12 cellular contexts compared by ENCODE assay signal in genomic region chr3:120052685-120053084, GRCh38. TPM values are rescaled to one million over a fixed set of nuclear protein-coding genes. Genes with fewer than 3 reads are reported as not detected.
A peak's percentile ranks its signal among the peaks of the same experiment; 100 is the strongest.
DNase-seq lines count a peak whose midpoint lies in the region; ATAC-seq and TF ChIP-seq lines count a peak whose summit lies in the region.
"Had no signal": no experiment of that assay in that cellular context is flagged by ENCODE, and none has a peak within 500 bp of the region (broad histone marks: within the 10 kb centered on the region; RNA-seq: fewer than 3 reads in every experiment).

No MANE protein-coding gene starts in this region.

- peaks cover 5 to 25% of the 10 kb centered on the region in 2 donors for H3K9me3 Mint-ChIP-seq in activated naive CD4-positive, alpha-beta T cell treated with anti-CD3 and anti-CD28 coated beads, Interleukin-2, amount 50 U/mL, for 72 hours
- peaks cover 11% of the 10 kb centered on the region for H3K9me3 Mint-ChIP-seq in activated naive CD4-positive, alpha-beta T cell treated with anti-CD3 and anti-CD28 coated beads for 36 hours
- H3K9me3 Mint-ChIP-seq in activated T-helper 17 cell treated with anti-CD3 and anti-CD28 coated beads, Interleukin-2, amount 50 U/mL, for 72 hours = peaks cover 11% of the 10 kb centered on the region

- DNase-seq in activated naive CD4-positive, alpha-beta T cell treated with anti-CD3 and anti-CD28 coated beads, Interleukin-2, amount 50 U/mL, for 72 hours (ENCODE audit: low spot score in 2 of 2) = no peak
- no peak for DNase-seq in activated naive CD4-positive, alpha-beta T cell treated with anti-CD3 and anti-CD28 coated beads for 36 hours
- DNase-seq in ecto neural progenitor cell (ENCODE audit: low spot score) (no peak), NCI-H2196 (lab: John Stamatoyannopoulos, UW; ENCODE audit: unreplicated experiment) (no peak), foreskin fibroblast (no peak), hepatic stellate cell (ENCODE audit: low spot score) (no peak)
- DNase-seq: AML-193, NCI-H2107, Peyer's patch had no signal

- peaks cover 18 to 52% of the 10 kb centered on the region in 2 donors for H3K36me3 Mint-ChIP-seq in activated naive CD4-positive, alpha-beta T cell treated with anti-CD3 and anti-CD28 coated beads, Interleukin-2, amount 50 U/mL, for 72 hours
- peaks cover 23% of the 10 kb centered on the region for H3K36me3 Mint-ChIP-seq in activated naive CD4-positive, alpha-beta T cell treated with anti-CD3 and anti-CD28 coated beads for 36 hours (ENCODE audit: low read depth)
- peaks cover 6% of the 10 kb centered on the region for H3K36me3 Mint-ChIP-seq in activated T-helper 17 cell treated with anti-CD3 and anti-CD28 coated beads, Interleukin-2, amount 50 U/mL, for 72 hours (ENCODE audit: low read depth)

- H3K27ac Mint-ChIP-seq in activated naive CD4-positive, alpha-beta T cell treated with anti-CD3 and anti-CD28 coated beads, Interleukin-2, amount 50 U/mL, for 72 hours = peak overlapping the region; percentile 24 to 61
- H3K27ac Mint-ChIP-seq in activated naive CD4-positive, alpha-beta T cell treated with anti-CD3 and anti-CD28 coated beads for 36 hours = no peak overlapping the region
- peak overlapping the region; percentile 59 for H3K27ac Mint-ChIP-seq in activated T-helper 17 cell treated with anti-CD3 and anti-CD28 coated beads, Interleukin-2, amount 50 U/mL, for 72 hours

- TF ChIP-seq CTCF in foreskin fibroblast (IDR thresholded peaks at IDR 0.05; ENCODE audit: low read depth, low read length) = no peak

- H3K4me1 Mint-ChIP-seq in activated naive CD4-positive, alpha-beta T cell treated with anti-CD3 and anti-CD28 coated beads for 36 hours (ENCODE audit: low read depth) = peaks cover 63% of the 10 kb centered on the region
- H3K4me1 Mint-ChIP-seq in activated T-helper 17 cell treated with anti-CD3 and anti-CD28 coated beads, Interleukin-2, amount 50 U/mL, for 72 hours = peaks cover 49% of the 10 kb centered on the region

- no peaks in the 10 kb centered on the region for H3K27me3 Mint-ChIP-seq in activated naive CD4-positive, alpha-beta T cell treated with anti-CD3 and anti-CD28 coated beads for 36 hours (ENCODE audit: low read depth)
- no peaks in the 10 kb centered on the region for H3K27me3 Mint-ChIP-seq in activated T-helper 17 cell treated with anti-CD3 and anti-CD28 coated beads, Interleukin-2, amount 50 U/mL, for 72 hours

- CTCF ChIA-PET in activated naive CD4-positive, alpha-beta T cell treated with anti-CD3 and anti-CD28 coated beads for 36 hours (lab: Charles Lee) = interaction anchor here (0.6 to 1.2 kb wide), 4 partner anchors 14 to 236 kb away, joined by 4 to 5 read pairs (median 4); no protein-coding TSS in a partner anchor

- intact Hi-C loops in activated naive CD4-positive, alpha-beta T cell treated with anti-CD3 and anti-CD28 coated beads for 36 hours (cut with micrococcal nuclease) = loop anchor here (1.0 kb wide), 1 partner anchor 37 kb away; no protein-coding TSS in a partner anchor

- H3K4me3 Mint-ChIP-seq in activated naive CD4-positive, alpha-beta T cell treated with anti-CD3 and anti-CD28 coated beads for 36 hours = no peak overlapping the region
- H3K4me3 Mint-ChIP-seq in activated T-helper 17 cell treated with anti-CD3 and anti-CD28 coated beads, Interleukin-2, amount 50 U/mL, for 72 hours = peak overlapping the region; percentile 33

- no peak for ATAC-seq in activated naive CD4-positive, alpha-beta T cell treated with anti-CD3 and anti-CD28 coated beads, Interleukin-2, amount 50 U/mL, for 72 hours
- peak; percentile 31 for ATAC-seq in HG02943 (IDR thresholded peaks at IDR 0.05; ENCODE audit: low read depth, unreplicated experiment)
- ATAC-seq in activated T-helper 17 cell treated with anti-CD3 and anti-CD28 coated beads, Interleukin-2, amount 50 U/mL, for 72 hours (replicated peaks) = no peak

- no peak overlapping the region for H3K4me3 ChIP-seq in foreskin fibroblast (ENCODE audit: low read depth in 1 of 2, low read length in 2 of 2)
- H3K4me3 ChIP-seq: lung, Peyer's patch had no signal

RNA-seq across cellular contexts. Expression of gene GSK3B, which starts 41.6 kb away (rescaled TPM):
- 10 to 100 TPM; 26.3 to 44.2 TPM for total RNA-seq in activated naive CD4-positive, alpha-beta T cell treated with anti-CD3 and anti-CD28 coated beads, Interleukin-2, amount 50 U/mL, for 72 hours
- 10 to 100 TPM; 25.9 to 27.8 TPM for total RNA-seq in activated naive CD4-positive, alpha-beta T cell treated with anti-CD3 and anti-CD28 coated beads for 36 hours
- 10 to 100 TPM; 31.5 to 36.9 TPM for total RNA-seq in activated T-helper 17 cell treated with anti-CD3 and anti-CD28 coated beads, Interleukin-2, amount 50 U/mL, for 72 hours
